In the genomic region with DNA sequence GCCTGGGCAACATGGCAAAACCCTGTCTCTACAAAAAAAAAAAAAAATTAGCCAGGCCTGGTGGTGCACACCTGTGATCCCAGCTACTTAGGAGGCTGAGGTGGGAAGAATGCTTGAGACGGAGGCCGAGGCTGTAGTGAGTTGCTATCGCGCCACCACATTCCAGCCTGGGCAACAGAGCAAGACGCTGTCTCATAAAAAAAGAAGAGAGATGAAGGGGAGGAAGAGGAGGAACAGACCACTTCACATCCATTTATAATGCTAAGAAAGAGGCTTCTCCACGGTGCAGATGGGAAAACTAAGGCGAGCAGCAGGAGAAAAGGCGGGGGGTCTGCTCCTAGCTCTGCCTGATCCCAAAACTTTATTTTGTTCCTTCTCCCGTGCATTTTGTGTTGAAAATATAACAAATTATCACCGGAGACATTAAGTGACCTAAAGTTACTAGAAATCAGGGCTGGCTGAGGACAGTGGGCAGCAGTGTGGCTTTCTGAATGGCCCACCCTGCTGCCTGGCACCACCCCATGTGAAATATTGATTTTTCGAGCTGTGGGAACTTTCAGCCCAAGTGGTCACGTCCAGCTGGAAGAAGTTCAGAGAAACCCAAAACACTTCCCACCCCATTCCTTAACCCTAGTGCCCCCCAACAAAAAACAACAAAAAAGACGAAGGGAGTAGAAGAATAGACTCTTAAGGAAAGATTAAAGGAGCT, we compare ENCODE assay signal across 9 cellular contexts. TPM values are rescaled to one million over a fixed set of nuclear protein-coding genes. Genes with fewer than 3 reads are reported as not detected.
DNase-seq lines count a peak whose midpoint lies in the region; ATAC-seq and TF ChIP-seq lines count a peak whose summit lies in the region.
"Had no signal": no experiment of that assay in that cellular context is flagged by ENCODE, and none has a peak within 500 bp of the region (broad histone marks: within the 10 kb centered on the region; RNA-seq: fewer than 3 reads in every experiment).

No MANE protein-coding gene starts in this region.

- H3K4me1 Mint-ChIP-seq in IgD-negative memory B cell, result peaks cover 62 to 67% (median 63%) of the 10 kb centered on the region in 3 donors

- H3K4me3 Mint-ChIP-seq in IgD-negative memory B cell, result peak overlapping the region; percentile 63 to 93 (median 88)

- H3K9me3 Mint-ChIP-seq in IgD-negative memory B cell, result no peaks in the 10 kb centered on the region

- no peaks in the 10 kb centered on the region for H3K27me3 Mint-ChIP-seq in IgD-negative memory B cell

- intact Hi-C loops in dorsolateral prefrontal cortex (cut with DNase I), result no loop called here

- no peaks in the 10 kb centered on the region for H3K27me3 ChIP-seq in ACC112 (ENCODE audit: insufficient read depth, low read length)
- no peaks in the 10 kb centered on the region for H3K27me3 ChIP-seq in dorsolateral prefrontal cortex
- no peaks in the 10 kb centered on the region for H3K27me3 ChIP-seq in neutrophil

- peaks cover 39% of the 10 kb centered on the region for H3K4me1 ChIP-seq in ACC112 (ENCODE audit: control insufficient read depth, insufficient read depth, low read length, unreplicated experiment)
- H3K4me1 ChIP-seq in neutrophil (ENCODE audit: control insufficient read depth in 1 of 2, insufficient read depth in 1 of 2, low read depth in 1 of 2, low read length in 1 of 2), result peaks cover 99% of the 10 kb centered on the region in 2 experiments

- no peak overlapping the region for H3K4me3 ChIP-seq in ACC112 (ENCODE audit: low read depth, low read length)
- H3K4me3 ChIP-seq in dorsolateral prefrontal cortex, result peak overlapping the region in 1 of 59 donors; percentile 2
- peak overlapping the region in 1 of 2 experiments; percentile 24 for H3K4me3 ChIP-seq in neutrophil (ENCODE audit: low read depth in 1 of 2, low read length in 1 of 2)

- peak overlapping the region; percentile 39 for H3K27ac ChIP-seq in ACC112 (ENCODE audit: low read depth, low read length)
- H3K27ac ChIP-seq in dorsolateral prefrontal cortex, result peak overlapping the region in 54 of 59 donors; percentile 6 to 82 (median 64)
- H3K27ac ChIP-seq in neutrophil, result peak overlapping the region; percentile 99

- peaks cover 13% of the 10 kb centered on the region for H3K36me3 Mint-ChIP-seq in IgD-negative memory B cell

- H3K36me3 ChIP-seq in ACC112 (ENCODE audit: insufficient read depth, low read length) (no peaks in the 10 kb centered on the region), neutrophil (peaks cover 42% of the 10 kb centered on the region)

- no peak for TF ChIP-seq CTCF in dorsolateral prefrontal cortex (IDR thresholded peaks at IDR 0.05 in 54 of 56, conservative IDR thresholded peaks at IDR 0.05 in 2 of 56; ENCODE audit: low read depth in 1 of 56, partially characterized antibody in 56 of 56)
- no peak for TF ChIP-seq CTCF in neutrophil (IDR thresholded peaks at IDR 0.05)

- peaks cover 87% of the 10 kb centered on the region for H3K79me2 ChIP-seq in ACC112 (ENCODE audit: control insufficient read depth, insufficient read depth, low read length, unreplicated experiment)

- H2AFZ ChIP-seq in ACC112 (ENCODE audit: low read length, unreplicated experiment), result no peak overlapping the region

- ATAC-seq in GM19035 (IDR thresholded peaks at IDR 0.05; ENCODE audit: unreplicated experiment), result no peak

- DNase-seq in dorsolateral prefrontal cortex, result no peak
- DNase-seq in stimulated activated CD4-positive, alpha-beta T cell treated with anti-CD3 and anti-CD28 coated beads, Interleukin-2, amount 100 ng/mL, for 48 hours, result no peak
- no peak for DNase-seq in NCI-H2107 (lab: John Stamatoyannopoulos, UW)
- no peak for DNase-seq in H4 (ENCODE audit: low spot score)
- DNase-seq: DMS 273 treated with DMSO at 0.1 percent for 48 hours had no signal

- no peaks in the 10 kb centered on the region for H3K9me3 ChIP-seq in neutrophil

- peak overlapping the region; percentile 91 to 99 (median 98) for H3K27ac Mint-ChIP-seq in IgD-negative memory B cell

RNA-seq across cellular contexts. Expression of gene MYH9, which starts 9.5 kb away (rescaled TPM):
- 231 TPM for polyA plus RNA-seq in IgD-negative memory B cell
- total RNA-seq in dorsolateral prefrontal cortex, result 100 to 1,000 TPM in 119 of 120 experiments, 10 to 100 TPM in 1; 95.7 to 282 (median 162) TPM
- total RNA-seq in H4 (2014; rRNA removed; shearing (Covaris generic)), result 57.5 and 82.9 TPM in 2 replicates

Comparison
In these comparisons a context has a peak if more than half of its experiments do, and no peak if none do; other contexts are left out.
1. H3K27ac ChIP-seq: peak in every context shown above with its lines; median percentile 99 in neutrophil; 64 in dorsolateral prefrontal cortex; 39 in ACC112.